Comparison of ENCODE assay signal across 17 cellular contexts in genomic region chr12:90343966-90344365, GRCh38.
"Had no signal": no experiment of that assay in that cellular context is flagged by ENCODE, and none has a peak within 500 bp of the region (broad histone marks: within the 10 kb centered on the region; RNA-seq: fewer than 3 reads in every experiment).

No MANE protein-coding gene starts in this region.

- H3K9me3 ChIP-seq: esophagus squamous epithelium, heart left ventricle, suprapubic skin, thyroid gland had no signal

- H3K4me3 ChIP-seq: esophagus squamous epithelium, heart left ventricle, suprapubic skin, thyroid gland had no signal

- H3K4me1 ChIP-seq: esophagus squamous epithelium, heart left ventricle, thyroid gland had no signal

- H3K27me3 Mint-ChIP-seq: type B pancreatic cell had no signal

- H3K9me3 Mint-ChIP-seq: dendritic cell treated with granulocyte-macrophage colony-stimulating factor and Interleukin-4, amounts not matched to agents 40 ng/mL and 50 ng/mL, for 4 days; effector memory CD8-positive, alpha-beta T cell; naive thymus-derived CD4-positive, alpha-beta T cell; nephron progenitor cell; type B pancreatic cell had no signal

- H3K4me1 Mint-ChIP-seq: naive thymus-derived CD4-positive, alpha-beta T cell had no signal

- H3K36me3 Mint-ChIP-seq: mesothelial cell of epicardium; naive thymus-derived CD4-positive, alpha-beta T cell; type B pancreatic cell had no signal

- ATAC-seq: effector memory CD8-positive, alpha-beta T cell; heart left ventricle; naive thymus-derived CD4-positive, alpha-beta T cell; right cardiac atrium had no signal

- DNase-seq: cerebellar nuclear complex; effector memory CD8-positive, alpha-beta T cell; esophagus squamous epithelium; foreskin fibroblast; heart left ventricle; kidney glomerular epithelial cell; naive thymus-derived CD4-positive, alpha-beta T cell; nephron progenitor cell; right cardiac atrium; small intestine; stimulated activated CD4-positive, alpha-beta T cell treated with anti-CD3 and anti-CD28 coated beads, Interleukin-2, amount 100 ng/mL, for 48 hours; stimulated activated naive CD4-positive, alpha-beta T cell treated with Interleukin-2 at 50 U/mL for 16 hours; thyroid gland had no signal

- H3K27ac Mint-ChIP-seq: dendritic cell treated with granulocyte-macrophage colony-stimulating factor and Interleukin-4, amounts not matched to agents 40 ng/mL and 50 ng/mL, for 4 days; effector memory CD8-positive, alpha-beta T cell; mesothelial cell of epicardium; naive thymus-derived CD4-positive, alpha-beta T cell; nephron progenitor cell; type B pancreatic cell had no signal

- H3K36me3 ChIP-seq: esophagus squamous epithelium, heart left ventricle, suprapubic skin, thyroid gland had no signal

- H3K4me3 Mint-ChIP-seq: dendritic cell treated with granulocyte-macrophage colony-stimulating factor and Interleukin-4, amounts not matched to agents 40 ng/mL and 50 ng/mL, for 4 days; effector memory CD8-positive, alpha-beta T cell; mesothelial cell of epicardium; naive thymus-derived CD4-positive, alpha-beta T cell; nephron progenitor cell; type B pancreatic cell had no signal

- H3K27ac ChIP-seq: esophagus squamous epithelium, heart left ventricle, suprapubic skin, thyroid gland had no signal

- H3K27me3 ChIP-seq: esophagus squamous epithelium, suprapubic skin, thyroid gland had no signal
